8 cellular contexts compared by ENCODE assay signal in the genomic region with DNA sequence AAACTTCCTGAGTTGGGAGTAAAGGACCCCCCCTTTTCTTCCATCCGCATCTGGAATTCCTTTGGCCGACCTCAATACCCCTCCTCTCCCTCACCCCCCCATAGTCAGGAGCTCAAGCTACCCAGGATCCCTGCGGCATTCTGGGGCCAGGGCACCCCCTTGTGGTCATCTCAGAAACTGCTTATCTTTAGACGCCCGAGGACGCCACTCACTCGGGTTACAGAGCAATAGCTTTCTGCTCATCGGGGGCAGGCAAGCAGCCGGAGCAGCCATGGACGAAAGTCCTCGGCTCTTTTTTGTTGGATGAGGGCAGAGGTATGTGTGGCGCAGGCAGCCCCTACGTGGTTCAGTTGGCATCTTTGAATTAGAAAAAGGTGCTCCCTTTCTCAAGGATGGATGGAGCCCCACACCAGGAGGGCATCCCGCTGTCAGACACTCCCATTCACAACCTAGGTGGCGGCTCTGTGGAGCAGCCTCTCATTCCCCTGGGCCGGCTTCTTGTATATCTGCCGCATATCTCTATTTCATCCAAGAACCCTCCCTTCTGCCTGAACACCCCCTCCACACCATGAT. TPM values are rescaled to one million over a fixed set of nuclear protein-coding genes. Genes with fewer than 3 reads are reported as not detected.
DNase-seq lines count a peak whose midpoint lies in the region; ATAC-seq and TF ChIP-seq lines count a peak whose summit lies in the region.

No MANE protein-coding gene starts in this region.

- peaks cover 24% of the 10 kb centered on the region for H3K27me3 Mint-ChIP-seq in activated naive CD4-positive, alpha-beta T cell treated with anti-CD3 and anti-CD28 coated beads for 36 hours (ENCODE audit: low read depth)

- intact Hi-C loops in activated naive CD4-positive, alpha-beta T cell treated with anti-CD3 and anti-CD28 coated beads for 36 hours (cut with micrococcal nuclease): loop anchor here (1.0 kb wide), 1 partner anchor 43 kb away; a partner anchor contains a TSS
- intact Hi-C loops in vagina (cut with DNase I): loop anchor here (10.0 kb wide), 1 partner anchor 234 kb away; a partner anchor contains a TSS

- peak; percentile 21 for DNase-seq in DMS 273 treated with DMSO at 0.1 percent for 48 hours (lab: John Stamatoyannopoulos, UW)
- DNase-seq in HT-29 (ENCODE audit: low spot score): peak; percentile 88
- peak; percentile 73 for DNase-seq in RWPE1 (ENCODE audit: low spot score)
- peak; percentile 85 for DNase-seq in activated naive CD4-positive, alpha-beta T cell treated with anti-CD3 and anti-CD28 coated beads for 36 hours
- DNase-seq in globus pallidus (ENCODE audit: low spot score): peak; percentile 84
- DNase-seq in omental fat pad (ENCODE audit: low spot score): no peak
- no peak for DNase-seq in vagina (ENCODE audit: extremely low spot score in 2 of 2)

- H3K27ac Mint-ChIP-seq in activated naive CD4-positive, alpha-beta T cell treated with anti-CD3 and anti-CD28 coated beads for 36 hours: no peak overlapping the region

- peaks cover 9% of the 10 kb centered on the region for H3K36me3 Mint-ChIP-seq in activated naive CD4-positive, alpha-beta T cell treated with anti-CD3 and anti-CD28 coated beads for 36 hours (ENCODE audit: low read depth)

- H3K9me3 ChIP-seq in vagina: no peaks in the 10 kb centered on the region

- H3K4me1 Mint-ChIP-seq in activated naive CD4-positive, alpha-beta T cell treated with anti-CD3 and anti-CD28 coated beads for 36 hours (ENCODE audit: low read depth): peaks cover 38% of the 10 kb centered on the region

- POLR2A ChIA-PET in RWPE1 (lab: Yijun Ruan, JAX; ENCODE audit: low non-redundant PET): interaction anchor here (0.6 to 0.7 kb wide), 2 partner anchors 35 to 71 kb away, joined by 3 to 4 read pairs; no protein-coding TSS in a partner anchor

- H3K4me3 Mint-ChIP-seq in activated naive CD4-positive, alpha-beta T cell treated with anti-CD3 and anti-CD28 coated beads for 36 hours: no peak overlapping the region

- peak overlapping the region; percentile 20 to 57 for H3K4me3 ChIP-seq in vagina

- ATAC-seq in omental fat pad (ENCODE audit: low FRiP score): peak; percentile 34
- no peak for ATAC-seq in HG03159 (IDR thresholded peaks at IDR 0.05; ENCODE audit: unreplicated experiment)

- no peaks in the 10 kb centered on the region for H3K27me3 ChIP-seq in vagina

- no peak for TF ChIP-seq POLR2A in vagina (IDR thresholded peaks at IDR 0.05)

- no peaks in the 10 kb centered on the region for H3K9me3 Mint-ChIP-seq in activated naive CD4-positive, alpha-beta T cell treated with anti-CD3 and anti-CD28 coated beads for 36 hours

- TF ChIP-seq CTCF in RWPE1 (conservative IDR thresholded peaks at IDR 0.05; ENCODE audit: low read depth): peak; percentile 85
- peak in 1 of 3 donors; percentile 40 for TF ChIP-seq CTCF in omental fat pad (IDR thresholded peaks at IDR 0.05)
- TF ChIP-seq CTCF in vagina (IDR thresholded peaks at IDR 0.05): peak; percentile 57 to 85 (median 64)

- no peaks in the 10 kb centered on the region for H3K36me3 ChIP-seq in vagina

- peaks cover 58% of the 10 kb centered on the region for H3K4me1 ChIP-seq in vagina

- CTCF ChIA-PET in RWPE1 (lab: Yijun Ruan, JAX): interaction anchor here (0.6 to 3.5 kb wide), 25 partner anchors 9 to 1253 kb away, joined by 3 to 17 read pairs (median 4); a partner anchor contains a TSS
- CTCF ChIA-PET in activated naive CD4-positive, alpha-beta T cell treated with anti-CD3 and anti-CD28 coated beads for 36 hours (lab: Charles Lee): interaction anchor here (0.5 to 5.0 kb wide), 35 partner anchors 10 to 1205 kb away, joined by 3 to 70 read pairs (median 4); a partner anchor contains a TSS

- H3K27ac ChIP-seq in RWPE1 (peak overlapping the region; percentile 82), vagina (peak overlapping the region; percentile 96)

RNA-seq across cellular contexts. Expression of a gene that starts 2.3 kb away (rescaled TPM):
- 0.47 and 0.56 TPM in 2 replicates for total RNA-seq in HT-29 (2014; rRNA removed; shearing (Covaris generic))
- not detected for total RNA-seq in activated naive CD4-positive, alpha-beta T cell treated with anti-CD3 and anti-CD28 coated beads for 36 hours
- total RNA-seq in omental fat pad: 10 to 100 TPM; 18.0 to 74.2 (median 35.5) TPM
- 32.2 TPM for total RNA-seq in vagina

RNA-seq across cellular contexts. Expression of a gene that starts 4.1 kb away (rescaled TPM):
- 13.3 and 14.8 TPM in 2 replicates for total RNA-seq in HT-29 (2014; rRNA removed; shearing (Covaris generic))
- total RNA-seq in activated naive CD4-positive, alpha-beta T cell treated with anti-CD3 and anti-CD28 coated beads for 36 hours: 10 to 100 TPM; 46.1 to 47.0 TPM
- total RNA-seq in omental fat pad (10 to 100 TPM in 1 of 4 donors, 1 to 10 TPM in 3; 8.9 to 11.1 (median 9.4) TPM), vagina (19.6 TPM)

RNA-seq across cellular contexts. Expression of a gene that starts 8.1 kb away (rescaled TPM):
- not detected in 2 replicates for total RNA-seq in HT-29 (2014; rRNA removed; shearing (Covaris generic))
- total RNA-seq in activated naive CD4-positive, alpha-beta T cell treated with anti-CD3 and anti-CD28 coated beads for 36 hours: not detected
- total RNA-seq in omental fat pad: not detected
- total RNA-seq in vagina: not detected

RNA-seq across cellular contexts. Expression of a gene that starts 21.5 kb away (rescaled TPM):
- 6.4 and 9.9 TPM in 2 replicates for total RNA-seq in HT-29 (2014; rRNA removed; shearing (Covaris generic))
- 1 to 10 TPM; 8.0 to 8.4 TPM for total RNA-seq in activated naive CD4-positive, alpha-beta T cell treated with anti-CD3 and anti-CD28 coated beads for 36 hours
- total RNA-seq in omental fat pad (1,000 to 10,000 TPM in 1 of 4 donors, 100 to 1,000 TPM in 3; 613 to 1,211 (median 746) TPM), vagina (295 TPM)

RNA-seq across cellular contexts. Expression of a gene that starts 43.1 kb away (rescaled TPM):
- total RNA-seq in HT-29 (2014; rRNA removed; shearing (Covaris generic)): 2.2 and 4.4 TPM in 2 replicates
- under 1 TPM; 0.35 to 0.57 TPM for total RNA-seq in activated naive CD4-positive, alpha-beta T cell treated with anti-CD3 and anti-CD28 coated beads for 36 hours
- total RNA-seq in omental fat pad: 10 to 100 TPM in 2 of 4 donors, under 1 TPM in 2; 0.63 to 18.7 (median 9.2) TPM
- 2.5 TPM for total RNA-seq in vagina

Comparison
In these comparisons a context has a peak if more than half of its experiments do, and no peak if none do; other contexts are left out.
1. DNase-seq: peak in DMS 273 treated with DMSO at 0.1 percent for 48 hours (single experiment), HT-29 (single experiment), RWPE1 (single experiment), activated naive CD4-positive, alpha-beta T cell treated with anti-CD3 and anti-CD28 coated beads for 36 hours (single experiment) and globus pallidus (single experiment); none in omental fat pad (single experiment) and vagina (0 of 2).
2. RNA of a gene that starts 2.3 kb away (total RNA-seq): 18.0 to 74.2 TPM in omental fat pad and 32.2 TPM in vagina (single experiment); 0.47 to 0.56 TPM in HT-29 and not detected in activated naive CD4-positive, alpha-beta T cell treated with anti-CD3 and anti-CD28 coated beads for 36 hours; every median in the first group is over 10 times any median in the second.